In genomic region chr2:207138573-207139297, GRCh38 we compare ENCODE assay signal across 20 cellular contexts. TPM values are rescaled to one million over a fixed set of nuclear protein-coding genes. Genes with fewer than 3 reads are reported as not detected.
DNase-seq lines count a peak whose midpoint lies in the region; ATAC-seq and TF ChIP-seq lines count a peak whose summit lies in the region.
"Had no signal": no experiment of that assay in that cellular context is flagged by ENCODE, and none has a peak within 500 bp of the region (broad histone marks: within the 10 kb centered on the region; RNA-seq: fewer than 3 reads in every experiment).

No MANE protein-coding gene starts in this region.

- no peaks in the 10 kb centered on the region for H3K36me3 ChIP-seq in CD4-positive, CD25-positive, alpha-beta regulatory T cell (ENCODE audit: control insufficient read depth, insufficient read depth, low read length)
- no peaks in the 10 kb centered on the region for H3K36me3 ChIP-seq in gastrocnemius medialis
- H3K36me3 ChIP-seq: Peyer's patch, prostate gland had no signal

- H3K27me3 ChIP-seq in CD4-positive, CD25-positive, alpha-beta regulatory T cell (ENCODE audit: control insufficient read depth, insufficient read depth, low read length) = no peaks in the 10 kb centered on the region
- no peaks in the 10 kb centered on the region for H3K27me3 ChIP-seq in gastrocnemius medialis
- H3K27me3 ChIP-seq: Peyer's patch had no signal

- peaks cover 0 to 2% (median 0%) of the 10 kb centered on the region in 7 donors for H3K9me3 Mint-ChIP-seq in CD4-positive, CD25-positive, alpha-beta regulatory T cell
- H3K9me3 Mint-ChIP-seq: activated CD4-positive, alpha-beta memory T cell treated with anti-CD3 and anti-CD28 coated beads, Interleukin-2, amount 10 ng/mL, durations not matched to agents 7 days and 5 days; activated naive CD8-positive, alpha-beta T cell treated with anti-CD3 and anti-CD28 coated beads, Interleukin-2, amount 10 ng/mL, durations not matched to agents 7 days and 5 days; activated T-cell treated with anti-CD3 and anti-CD28 coated beads, Interleukin-2, amount 50 U/mL, for 72 hours; effector memory CD8-positive, alpha-beta T cell had no signal

- no peak for TF ChIP-seq POLR2A in gastrocnemius medialis (IDR thresholded peaks at IDR 0.05)

- peaks cover 29% of the 10 kb centered on the region for H3K36me3 Mint-ChIP-seq in CD4-positive, CD25-positive, alpha-beta regulatory T cell

- no peaks in the 10 kb centered on the region for H3K27me3 Mint-ChIP-seq in CD4-positive, CD25-positive, alpha-beta regulatory T cell
- H3K27me3 Mint-ChIP-seq: activated CD4-positive, alpha-beta memory T cell treated with anti-CD3 and anti-CD28 coated beads, Interleukin-2, amount 10 ng/mL, durations not matched to agents 7 days and 5 days; activated naive CD8-positive, alpha-beta T cell treated with anti-CD3 and anti-CD28 coated beads, Interleukin-2, amount 10 ng/mL, durations not matched to agents 7 days and 5 days; effector memory CD8-positive, alpha-beta T cell had no signal

- H3K27ac Mint-ChIP-seq in CD4-positive, CD25-positive, alpha-beta regulatory T cell = peak overlapping the region in 2 of 3 donors; percentile 17 to 41
- H3K27ac Mint-ChIP-seq: activated CD4-positive, alpha-beta memory T cell treated with anti-CD3 and anti-CD28 coated beads, Interleukin-2, amount 10 ng/mL, durations not matched to agents 7 days and 5 days; activated naive CD8-positive, alpha-beta T cell treated with anti-CD3 and anti-CD28 coated beads, Interleukin-2, amount 10 ng/mL, durations not matched to agents 7 days and 5 days; activated T-cell treated with anti-CD3 and anti-CD28 coated beads, Interleukin-2, amount 50 U/mL, for 72 hours; effector memory CD8-positive, alpha-beta T cell had no signal

- no peak overlapping the region for H3K27ac ChIP-seq in CD4-positive, CD25-positive, alpha-beta regulatory T cell (ENCODE audit: insufficient read depth, low read length, poor library complexity, severe bottlenecking)
- H3K27ac ChIP-seq in VCaP (peak overlapping the region; percentile 44; the same call in 1 of the 2 replicates), gastrocnemius medialis (peak overlapping the region; percentile 79 to 86 (median 81))
- H3K27ac ChIP-seq: prostate gland had no signal

- DNase-seq in CD4-positive, CD25-positive, alpha-beta regulatory T cell = no peak
- DNase-seq in left kidney (ENCODE audit: low read depth, low spot score) = peak; percentile 65
- no peak for DNase-seq in gastrocnemius medialis
- no peak for DNase-seq in NCI-H1436 (lab: John Stamatoyannopoulos, UW)
- no peak for DNase-seq in globus pallidus (ENCODE audit: low spot score)
- no peak for DNase-seq in GM03348 (ENCODE audit: low spot score)
- DNase-seq in EL = no peak
- DNase-seq: activated CD4-positive, alpha-beta memory T cell treated with anti-CD3 and anti-CD28 coated beads, Interleukin-2, amount 10 ng/mL, durations not matched to agents 7 days and 5 days; activated naive CD8-positive, alpha-beta T cell treated with anti-CD3 and anti-CD28 coated beads, Interleukin-2, amount 10 ng/mL, durations not matched to agents 7 days and 5 days; activated T-cell treated with anti-CD3 and anti-CD28 coated beads, Interleukin-2, amount 50 U/mL, for 72 hours; central memory CD4-positive, alpha-beta T cell; COR-L47; effector memory CD8-positive, alpha-beta T cell; left colon; NCI-H1436 treated with DMSO at 0.1 percent for 48 hours; Peyer's patch; stimulated activated naive CD4-positive, alpha-beta T cell had no signal

- ATAC-seq in CD4-positive, CD25-positive, alpha-beta regulatory T cell (ENCODE audit: low read depth in 2 of 2) = no peak
- ATAC-seq in gastrocnemius medialis = no peak
- ATAC-seq: activated T-cell treated with anti-CD3 and anti-CD28 coated beads, Interleukin-2, amount 50 U/mL, for 72 hours; effector memory CD8-positive, alpha-beta T cell; HepG2; left colon had no signal

- in situ Hi-C loops in gastrocnemius medialis (cut with MboI; ENCODE audit: low sequenced_read_pairs in 4 of 4) = no loop called here

- no peak overlapping the region for H3K4me3 Mint-ChIP-seq in CD4-positive, CD25-positive, alpha-beta regulatory T cell
- H3K4me3 Mint-ChIP-seq: activated CD4-positive, alpha-beta memory T cell treated with anti-CD3 and anti-CD28 coated beads, Interleukin-2, amount 10 ng/mL, durations not matched to agents 7 days and 5 days; activated naive CD8-positive, alpha-beta T cell treated with anti-CD3 and anti-CD28 coated beads, Interleukin-2, amount 10 ng/mL, durations not matched to agents 7 days and 5 days; activated T-cell treated with anti-CD3 and anti-CD28 coated beads, Interleukin-2, amount 50 U/mL, for 72 hours; effector memory CD8-positive, alpha-beta T cell had no signal

- peaks cover 36% of the 10 kb centered on the region for H3K4me1 ChIP-seq in CD4-positive, CD25-positive, alpha-beta regulatory T cell (ENCODE audit: control insufficient read depth, insufficient read depth, low read length, poor library complexity, severe bottlenecking)
- H3K4me1 ChIP-seq in gastrocnemius medialis = peaks cover 81 to 83% of the 10 kb centered on the region in 2 donors

- no peak overlapping the region for H3K4me3 ChIP-seq in CD4-positive, CD25-positive, alpha-beta regulatory T cell (ENCODE audit: low read depth, low read length)
- no peak overlapping the region for H3K4me3 ChIP-seq in gastrocnemius medialis
- H3K4me3 ChIP-seq: Peyer's patch, prostate gland had no signal

- intact Hi-C loops in gastrocnemius medialis (cut with DNase I; ENCODE audit: low total_unique reads) = no loop called here

- H3K4me1 Mint-ChIP-seq in CD4-positive, CD25-positive, alpha-beta regulatory T cell = peaks cover 30 to 88% (median 51%) of the 10 kb centered on the region in 4 donors

- H3K9me3 ChIP-seq in CD4-positive, CD25-positive, alpha-beta regulatory T cell (ENCODE audit: control insufficient read depth in 2 of 2, low read length in 2 of 2) = no peaks in the 10 kb centered on the region
- H3K9me3 ChIP-seq in gastrocnemius medialis = no peaks in the 10 kb centered on the region
- H3K9me3 ChIP-seq: Peyer's patch, prostate gland had no signal

- no peak for TF ChIP-seq CTCF in VCaP (conservative IDR thresholded peaks at IDR 0.05)
- TF ChIP-seq CTCF in gastrocnemius medialis (IDR thresholded peaks at IDR 0.05 in 4 of 5, conservative IDR thresholded peaks at IDR 0.05 in 1 of 5) = no peak

RNA-seq across cellular contexts. Expression of gene KLF7, which starts 27.0 kb away (rescaled TPM):
- 64.3 TPM for total RNA-seq in CD4-positive, CD25-positive, alpha-beta regulatory T cell
- 10 to 100 TPM in 1 of 4 donors, 1 to 10 TPM in 3; 5.9 to 10.7 (median 8.8) TPM for polyA plus RNA-seq in CD4-positive, CD25-positive, alpha-beta regulatory T cell
- total RNA-seq in gastrocnemius medialis = 10 to 100 TPM in 1 of 4 donors, 1 to 10 TPM in 3; 6.8 to 12.0 (median 7.6) TPM
